In the genomic region with DNA sequence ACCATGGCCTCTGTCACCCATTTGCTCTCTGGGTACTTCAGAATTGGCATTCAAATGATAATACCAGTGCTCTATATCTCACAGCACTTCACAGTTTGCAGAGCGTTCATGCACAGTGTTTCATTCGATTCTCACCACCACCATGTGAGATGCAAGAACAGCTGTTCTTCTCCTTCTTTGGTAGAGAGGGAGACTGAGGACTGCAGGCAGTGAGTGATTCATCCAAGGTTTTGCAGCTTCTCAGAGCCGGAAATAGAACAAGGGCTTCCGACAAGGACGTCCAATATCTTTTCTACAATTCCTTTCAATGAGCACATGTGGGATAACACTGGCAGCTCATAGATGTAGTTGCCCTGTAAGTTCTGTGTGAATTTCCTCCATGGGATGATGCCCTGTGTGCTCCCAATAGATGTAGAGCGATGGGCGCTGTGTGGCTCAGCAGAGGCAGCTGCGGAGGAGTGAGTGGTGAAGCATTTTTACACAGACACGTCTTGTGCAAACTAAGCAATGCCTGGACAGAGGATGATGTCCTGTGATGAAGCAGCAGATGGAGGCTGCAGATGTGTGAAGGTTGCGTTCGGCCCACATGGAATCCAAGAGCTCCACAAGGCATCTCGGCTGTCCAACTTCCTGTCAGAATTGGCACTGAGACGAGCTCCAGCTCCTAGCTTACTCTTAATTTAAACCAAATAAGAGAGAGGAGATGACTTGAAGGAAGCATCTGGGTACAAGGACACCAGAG, we compare ENCODE assay signal across 14 cellular contexts. TPM values are rescaled to one million over a fixed set of nuclear protein-coding genes. Genes with fewer than 3 reads are reported as not detected.
DNase-seq lines count a peak whose midpoint lies in the region; ATAC-seq, FAIRE-seq and TF ChIP-seq lines count a peak whose summit lies in the region.
"Had no signal": no experiment of that assay in that cellular context is flagged by ENCODE, and none has a peak within 500 bp of the region (broad histone marks: within the 10 kb centered on the region; RNA-seq: fewer than 3 reads in every experiment).

No MANE protein-coding gene starts in this region.

- peak; percentile 32 for FAIRE-seq in urothelium cell line (lab: Jason Lieb, UNC)
- FAIRE-seq: H54, RCC 7860 had no signal

- DNase-seq in DMS 273 (lab: John Stamatoyannopoulos, UW; ENCODE audit: unreplicated experiment): peak; percentile 51
- DNase-seq in DMS 273 treated with DMSO at 0.1 percent for 48 hours (lab: John Stamatoyannopoulos, UW): no peak
- DNase-seq in glutamatergic neuron: no peak
- DNase-seq in middle frontal gyrus (ENCODE audit: extremely low spot score, low spot score): peak; percentile 71
- DNase-seq in urothelium cell line (ENCODE audit: low spot score): no peak
- no peak for DNase-seq in NCI-H2227 (lab: John Stamatoyannopoulos, UW; ENCODE audit: unreplicated experiment)
- no peak for DNase-seq in lower leg skin (ENCODE audit: low spot score in 2 of 2)
- DNase-seq: Karpas-422, NCI-H187 treated with DMSO at 0.1 percent for 48 hours, NCI-H510A had no signal

- peaks cover 15% of the 10 kb centered on the region for H3K4me1 Mint-ChIP-seq in glutamatergic neuron (ENCODE audit: low read depth, unreplicated experiment)

- 69 to 77% methylated on average over 13 of the region's 13 CpGs for WGBS in lower leg skin, 2 donors

- H3K9me3 Mint-ChIP-seq in glutamatergic neuron (ENCODE audit: unreplicated experiment): peaks cover 11% of the 10 kb centered on the region

- H3K27ac Mint-ChIP-seq in glutamatergic neuron (ENCODE audit: unreplicated experiment): peak overlapping the region; percentile 83

- no peak overlapping the region for H3K4me3 ChIP-seq in lower leg skin (ENCODE audit: low read depth, poor library complexity, severe bottlenecking)
- H3K4me3 ChIP-seq: BLaER1 treated with 17β-estradiol and CSF1 and Interleukin-3, amounts not matched to agents 10 nM and 100 nM had no signal

- no peak for TF ChIP-seq POLR2A in lower leg skin (IDR thresholded peaks at IDR 0.05)

- no peak for TF ChIP-seq CTCF in glutamatergic neuron (IDR thresholded peaks at IDR 0.05; ENCODE audit: partially characterized antibody, unreplicated experiment)
- TF ChIP-seq CTCF in lower leg skin (IDR thresholded peaks at IDR 0.05): no peak

- peaks cover 6% of the 10 kb centered on the region for H3K36me3 Mint-ChIP-seq in glutamatergic neuron (ENCODE audit: unreplicated experiment)

- H3K4me3 Mint-ChIP-seq in glutamatergic neuron (ENCODE audit: unreplicated experiment): no peak overlapping the region

- no peak for ATAC-seq in GM18868 (IDR thresholded peaks at IDR 0.05; ENCODE audit: unreplicated experiment)

- peaks cover 9% of the 10 kb centered on the region for H3K27me3 Mint-ChIP-seq in glutamatergic neuron (ENCODE audit: unreplicated experiment)

- intact Hi-C loops in lower leg skin (cut with DNase I; ENCODE audit: low total_unique reads): no loop called here

RNA-seq across cellular contexts. Expression of a gene that starts 24.9 kb away (rescaled TPM):
- total RNA-seq in glutamatergic neuron (ENCODE audit: unreplicated experiment) (not detected), lower leg skin (not detected)

Comparison
In these comparisons a context has a peak if more than half of its experiments do, and no peak if none do; other contexts are left out.
1. DNase-seq: peak in DMS 273 (single experiment) and middle frontal gyrus (single experiment); none in DMS 273 treated with DMSO at 0.1 percent for 48 hours (single experiment), glutamatergic neuron (single experiment), urothelium cell line (single experiment), NCI-H2227 (single experiment) and lower leg skin (0 of 2).